In genomic region chr1:213277036-213277435, GRCh38 we compare ENCODE assay signal across 15 cellular contexts.
"Had no signal": no experiment of that assay in that cellular context is flagged by ENCODE, and none has a peak within 500 bp of the region (broad histone marks: within the 10 kb centered on the region; RNA-seq: fewer than 3 reads in every experiment).

No MANE protein-coding gene starts in this region.

- DNase-seq: activated CD4-positive, alpha-beta T cell treated with anti-CD3 and anti-CD28 coated beads for 48 hours; activated naive CD4-positive, alpha-beta T cell treated with anti-CD3 and anti-CD28 coated beads, Interleukin-2, amount 50 U/mL, for 16 hours; activated T-cell treated with anti-CD3 and anti-CD28 coated beads for 4 hours; amniotic stem cell; body of pancreas; central memory CD4-positive, alpha-beta T cell; effector memory CD4-positive, alpha-beta T cell; erythroblast; glutamatergic neuron; thyroid gland; uterus had no signal

- H3K27me3 ChIP-seq: body of pancreas, thyroid gland, uterus had no signal

- H3K4me3 ChIP-seq: body of pancreas, coronary artery, skin epidermis, thyroid gland, uterus had no signal

- ATAC-seq: activated T-helper 17 cell treated with anti-CD3 and anti-CD28 coated beads, Interleukin-2, amount 50 U/mL, for 72 hours; body of pancreas; WTC11 had no signal

- H3K9me3 ChIP-seq: body of pancreas, thyroid gland, uterus had no signal

- H3K4me1 ChIP-seq: body of pancreas, thyroid gland, uterus had no signal

- H3K36me3 ChIP-seq: uterus had no signal

- H3K27ac ChIP-seq: body of pancreas, coronary artery, skin epidermis, thyroid gland, uterus had no signal
